In the genomic region with DNA sequence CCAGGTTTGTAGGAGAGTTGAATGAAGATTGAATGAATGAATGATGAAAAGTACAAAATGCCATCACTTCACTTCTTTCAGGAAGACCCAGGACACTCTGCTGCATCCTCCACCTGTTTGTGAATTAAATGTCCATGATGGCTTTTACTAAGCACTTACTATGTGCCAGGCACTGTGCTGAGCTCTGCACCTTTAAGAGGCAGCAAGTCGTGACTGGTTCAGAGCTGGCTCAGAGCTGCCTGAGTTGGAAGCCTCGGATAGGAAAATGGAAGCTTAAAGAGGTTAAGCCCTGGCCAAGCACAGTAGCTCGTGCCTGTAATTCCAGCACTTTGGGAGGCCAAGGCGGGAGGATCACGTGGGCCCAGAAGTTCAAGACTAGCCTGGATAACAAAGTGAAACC, we compare ENCODE assay signal across 26 cellular contexts.
A peak's percentile ranks its signal among the peaks of the same experiment; 100 is the strongest.
DNase-seq lines count a peak whose midpoint lies in the region; ATAC-seq and TF ChIP-seq lines count a peak whose summit lies in the region.
"Had no signal": no experiment of that assay in that cellular context is flagged by ENCODE, and none has a peak within 500 bp of the region (broad histone marks: within the 10 kb centered on the region; RNA-seq: fewer than 3 reads in every experiment).

No MANE protein-coding gene starts in this region.

- H3K27me3 ChIP-seq in AG04450 (ENCODE audit: control insufficient read depth, insufficient read depth, low read length), result no peaks in the 10 kb centered on the region
- H3K27me3 ChIP-seq in Karpas-422 (ENCODE audit: low read length), result no peaks in the 10 kb centered on the region
- H3K27me3 ChIP-seq: adrenal gland, neural progenitor cell, right atrium auricular region, suprapubic skin had no signal

- H3K4me2 ChIP-seq in Karpas-422 (ENCODE audit: low read depth, low read length, poor library complexity, severe bottlenecking), result peak overlapping the region; percentile 5
- H3K4me2 ChIP-seq: neural progenitor cell, PC-9 had no signal

- TF ChIP-seq CTCF in AG04450 (IDR thresholded peaks at IDR 0.05; ENCODE audit: low read depth, low read length) (no peak), fibroblast of the aortic adventitia (IDR thresholded peaks at IDR 0.05; ENCODE audit: insufficient read depth, low read length) (no peak)

- H3K36me3 ChIP-seq in Karpas-422 (ENCODE audit: insufficient read depth, low read length), result no peaks in the 10 kb centered on the region
- H3K36me3 ChIP-seq: adrenal gland, heart left ventricle, neural progenitor cell, right atrium auricular region, suprapubic skin had no signal

- H3K79me2 ChIP-seq in Karpas-422 (ENCODE audit: low read length), result no peaks in the 10 kb centered on the region

- no peaks in the 10 kb centered on the region for H3K4me1 ChIP-seq in Karpas-422 (ENCODE audit: low read length)

- CTCF ChIA-PET in AG04450 (lab: Charles Lee), result interaction anchor here (0.9 kb wide), 1 partner anchor 22 kb away, joined by 3 read pairs; no protein-coding TSS in a partner anchor

- DNase-seq in AG04450 (ENCODE audit: low read depth, low spot score) (no peak), Karpas-422 (no peak), fibroblast of the aortic adventitia (ENCODE audit: low read depth) (peak; percentile 64), sciatic nerve (ENCODE audit: low spot score) (peak; percentile 8), HPDE6-E6E7 (ENCODE audit: extremely low spot score) (no peak), COR-L47 (lab: John Stamatoyannopoulos, UW) (no peak), GOT3 (lab: John Stamatoyannopoulos, UW) (no peak)
- DNase-seq: activated CD4-positive, alpha-beta T cell treated with anti-CD3 and anti-CD28 coated beads for 48 hours; activated naive CD4-positive, alpha-beta T cell treated with Interleukin-2 at 50 U/mL for 16 hours; activated T-cell treated with anti-CD3 and anti-CD28 coated beads, Interleukin-2, amount 50 U/mL, for 4 hours; adrenal gland; CD8-positive, alpha-beta memory T cell; heart left ventricle; kidney glomerular epithelial cell; NCI-H1105; NCI-H187 treated with DMSO at 0.1 percent for 48 hours; NCI-H526; PC-9; Right ventricle myocardium superior; stimulated activated CD4-positive, alpha-beta T cell treated with anti-CD3 and anti-CD28 coated beads, Interleukin-12 subunit alpha, Interleukin-12 subunit beta, amount 100 ng/mL, for 4 hours; stimulated activated naive B cell treated with anti-CD40 and anti-IgM and Interleukin-4, amounts not matched to agents 10 μg/mL and 1 μg/mL and 100 μg/mL, for 72 hours had no signal

- ATAC-seq in sciatic nerve, result no peak
- ATAC-seq in GM18861 (IDR thresholded peaks at IDR 0.05; ENCODE audit: unreplicated experiment), result no peak
- ATAC-seq: activated T-cell treated with anti-CD3 and anti-CD28 coated beads, Interleukin-2, amount 50 U/mL, for 4 hours; stimulated activated naive B cell treated with anti-CD40 and anti-IgM and Interleukin-4, amounts not matched to agents 10 μg/mL and 1 μg/mL and 100 μg/mL, for 72 hours had no signal

- no peaks in the 10 kb centered on the region for H4K20me1 ChIP-seq in Karpas-422 (ENCODE audit: insufficient read depth, low read depth, low read length)

- H3K9me3 ChIP-seq in AG04450 (ENCODE audit: control insufficient read depth, insufficient read depth, low read length) (no peaks in the 10 kb centered on the region), Karpas-422 (ENCODE audit: low read length) (no peaks in the 10 kb centered on the region)
- H3K9me3 ChIP-seq: adrenal gland, heart left ventricle, right atrium auricular region, suprapubic skin had no signal

- no peaks in the 10 kb centered on the region for H3K9me2 ChIP-seq in Karpas-422 (replicated peaks; ENCODE audit: insufficient read depth, low read length)

- H3K27ac ChIP-seq in AG04450 (ENCODE audit: low read depth, low read length) (peak overlapping the region; percentile 93), Karpas-422 (ENCODE audit: low read length) (no peak overlapping the region)
- H3K27ac ChIP-seq: neural progenitor cell, PC-9 had no signal

- POLR2A ChIA-PET in AG04450 (lab: Yijun Ruan, JAX), result interaction anchor here (1.8 to 3.2 kb wide), 4 partner anchors 23 to 192 kb away, joined by 8 to 53 read pairs (median 15); a partner anchor contains a TSS

- H3K4me3 ChIP-seq in AG04450 (ENCODE audit: low read depth, low read length) (no peak overlapping the region), Karpas-422 (ENCODE audit: low read length) (no peak overlapping the region), fibroblast of the aortic adventitia (ENCODE audit: low read depth, low read length) (no peak overlapping the region)
- H3K4me3 ChIP-seq: adrenal gland, heart left ventricle, lung, neural progenitor cell, PC-9, right atrium auricular region, suprapubic skin had no signal

- intact Hi-C loops in sciatic nerve (cut with DNase I), result no loop called here

- H3K9ac ChIP-seq in Karpas-422 (ENCODE audit: low read length), result no peak overlapping the region
- H3K9ac ChIP-seq: neural progenitor cell had no signal

- H2AFZ ChIP-seq in Karpas-422 (ENCODE audit: low read length), result peak overlapping the region; percentile 1; the same call in 1 of the 2 replicates
- H2AFZ ChIP-seq: neural progenitor cell, PC-9 had no signal

Comparison
In these comparisons a context has a peak if more than half of its experiments do, and no peak if none do; other contexts are left out.
1. DNase-seq: peak in fibroblast of the aortic adventitia (single experiment) and sciatic nerve (single experiment); none in AG04450 (single experiment), Karpas-422 (single experiment), HPDE6-E6E7 (single experiment), COR-L47 (single experiment) and GOT3 (single experiment).